In the genomic region with DNA sequence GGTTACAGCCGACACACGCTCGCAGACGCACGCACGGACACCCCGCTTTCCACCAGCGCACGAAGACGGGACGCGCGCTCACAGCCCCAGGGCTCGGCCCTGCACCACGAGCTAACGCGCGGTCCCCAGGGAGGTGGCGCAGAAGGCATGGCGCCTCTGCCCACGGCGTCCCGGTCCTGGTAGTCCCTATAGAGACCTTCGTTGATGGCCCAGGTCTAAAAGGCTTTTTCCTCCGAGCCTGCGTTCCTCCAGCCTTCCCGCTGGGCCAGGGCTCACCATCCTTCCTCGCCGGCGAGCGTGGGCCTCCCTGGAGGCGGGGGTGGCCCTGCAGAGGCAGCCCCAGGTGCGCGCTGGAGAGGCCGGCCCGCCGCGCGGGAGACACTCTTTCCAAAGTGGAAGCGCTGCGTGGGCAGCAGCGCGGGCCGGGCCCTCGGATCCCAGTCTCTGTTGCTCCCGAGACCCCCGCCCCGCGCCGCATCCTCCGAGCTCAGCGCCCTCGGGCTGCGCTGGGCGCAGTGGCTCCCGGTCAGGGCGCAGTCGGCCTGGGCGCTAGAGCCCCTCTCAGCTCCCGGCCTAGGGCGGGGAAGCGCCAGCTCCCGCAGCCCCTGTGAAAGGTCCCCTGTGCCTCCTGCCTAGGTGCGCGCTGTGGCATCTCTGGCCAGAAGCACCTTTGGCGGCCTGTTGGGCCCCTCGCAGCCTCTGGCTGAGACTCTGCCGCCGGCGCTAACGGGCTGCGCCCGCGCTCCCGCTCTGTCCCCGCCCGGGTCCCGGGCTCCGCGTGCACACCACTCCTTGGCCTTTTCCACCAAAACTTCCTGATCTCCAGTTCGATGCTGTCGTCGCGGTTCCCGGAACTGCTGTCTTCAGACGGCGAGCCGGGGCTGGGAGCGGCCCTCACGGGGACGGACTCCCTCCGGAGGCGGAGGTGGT, we compare ENCODE assay signal across 11 cellular contexts. TPM values are rescaled to one million over a fixed set of nuclear protein-coding genes. Genes with fewer than 3 reads are reported as not detected.
DNase-seq lines count a peak whose midpoint lies in the region; ATAC-seq and TF ChIP-seq lines count a peak whose summit lies in the region.
"Had no signal": no experiment of that assay in that cellular context is flagged by ENCODE, and none has a peak within 500 bp of the region (broad histone marks: within the 10 kb centered on the region; RNA-seq: fewer than 3 reads in every experiment).

No MANE protein-coding gene starts in this region.

- TF ChIP-seq CTCF in brain microvascular endothelial cell (IDR thresholded peaks at IDR 0.05; ENCODE audit: low read depth, low read length, missing control alignments) (no peak), adrenal gland (IDR thresholded peaks at IDR 0.05) (no peak)

- no peak for TF ChIP-seq POLR2A in adrenal gland (IDR thresholded peaks at IDR 0.05)

- peaks cover 0 to 5% of the 10 kb centered on the region in 2 donors for H3K4me1 ChIP-seq in adrenal gland (replicated peaks in 1 of 2)

- peak overlapping the region; percentile 66 for H3K4me3 Mint-ChIP-seq in activated CD4-positive, alpha-beta T cell treated with anti-CD3 and anti-CD28 coated beads, Interleukin-2, amount 10 ng/mL, durations not matched to agents 24 days and 14 days
- H3K4me3 Mint-ChIP-seq in stimulated activated naive CD8-positive, alpha-beta T cell treated with anti-CD3 and anti-CD28 coated beads, Interleukin-15, amount 100 ng/mL, for 72 hours = peak overlapping the region; percentile 77 to 83

- H3K9me3 Mint-ChIP-seq in activated CD4-positive, alpha-beta T cell treated with anti-CD3 and anti-CD28 coated beads, Interleukin-2, amount 10 ng/mL, durations not matched to agents 24 days and 14 days = no peaks in the 10 kb centered on the region
- H3K9me3 Mint-ChIP-seq in stimulated activated naive CD8-positive, alpha-beta T cell treated with anti-CD3 and anti-CD28 coated beads, Interleukin-15, amount 100 ng/mL, for 72 hours = no peaks in the 10 kb centered on the region

- H3K4me3 ChIP-seq in brain microvascular endothelial cell (ENCODE audit: low read depth, low read length) (peak overlapping the region; percentile 43), adrenal gland (peak overlapping the region in 1 of 4 donors; percentile 43)

- in situ Hi-C loops in brain microvascular endothelial cell (cut with HindIII; ENCODE audit: low pct_ligation_motif_present, low sequenced_read_pairs) = no loop called here

- ATAC-seq in stimulated activated naive CD8-positive, alpha-beta T cell treated with anti-CD3 and anti-CD28 coated beads, Interleukin-15, amount 100 ng/mL, for 72 hours = peak; percentile 54
- ATAC-seq in GM21529 (IDR thresholded peaks at IDR 0.05; ENCODE audit: unreplicated experiment) = no peak

- intact Hi-C loops in activated CD4-positive, alpha-beta T cell treated with anti-CD3 and anti-CD28 coated beads, Interleukin-2, amount 10 ng/mL, durations not matched to agents 24 days and 14 days (cut with micrococcal nuclease) = no loop called here
- intact Hi-C loops in adrenal gland (cut with DNase I) = no loop called here

- no peak overlapping the region for H3K27ac Mint-ChIP-seq in activated CD4-positive, alpha-beta T cell treated with anti-CD3 and anti-CD28 coated beads, Interleukin-2, amount 10 ng/mL, durations not matched to agents 24 days and 14 days
- peak overlapping the region in 1 of 2 donors; percentile 68 for H3K27ac Mint-ChIP-seq in stimulated activated naive CD8-positive, alpha-beta T cell treated with anti-CD3 and anti-CD28 coated beads, Interleukin-15, amount 100 ng/mL, for 72 hours

- no peaks in the 10 kb centered on the region for H3K36me3 ChIP-seq in brain microvascular endothelial cell (replicated peaks)
- no peaks in the 10 kb centered on the region for H3K36me3 ChIP-seq in adrenal gland (replicated peaks in 1 of 2)

- H3K9me3 ChIP-seq in adrenal gland (replicated peaks in 1 of 3) = no peaks in the 10 kb centered on the region

- WGBS in adrenal gland, 4 donors = 4 to 14% (median 5%) methylated on average over 25 to 93 of the region's 93 CpGs

- H3K27ac ChIP-seq in brain microvascular endothelial cell = no peak overlapping the region
- H3K27ac ChIP-seq in adrenal gland = no peak overlapping the region

- no peaks in the 10 kb centered on the region for H3K4me1 Mint-ChIP-seq in activated CD4-positive, alpha-beta T cell treated with anti-CD3 and anti-CD28 coated beads, Interleukin-2, amount 10 ng/mL, durations not matched to agents 24 days and 14 days
- peaks cover 10% of the 10 kb centered on the region for H3K4me1 Mint-ChIP-seq in stimulated activated naive CD8-positive, alpha-beta T cell treated with anti-CD3 and anti-CD28 coated beads, Interleukin-15, amount 100 ng/mL, for 72 hours

- H3K36me3 Mint-ChIP-seq in activated CD4-positive, alpha-beta T cell treated with anti-CD3 and anti-CD28 coated beads, Interleukin-2, amount 10 ng/mL, durations not matched to agents 24 days and 14 days (ENCODE audit: low read depth) = no peaks in the 10 kb centered on the region

- DNase-seq in activated CD4-positive, alpha-beta T cell treated with anti-CD3 and anti-CD28 coated beads, Interleukin-2, amount 10 ng/mL, durations not matched to agents 24 days and 14 days = no peak
- no peak for DNase-seq in activated CD4-positive, alpha-beta T cell treated with anti-CD3 and anti-CD28 coated beads, Interleukin-2, amount 50 U/mL, for 1 hour
- no peak for DNase-seq in brain microvascular endothelial cell
- DNase-seq in left kidney (ENCODE audit: low read depth, low spot score) = peak; percentile 62
- no peak for DNase-seq in stimulated activated naive CD8-positive, alpha-beta T cell treated with anti-CD3 and anti-CD28 coated beads, Interleukin-15, amount 100 ng/mL, for 72 hours
- DNase-seq in Ammon's horn (ENCODE audit: low spot score) = no peak
- no peak for DNase-seq in adrenal gland
- DNase-seq: AML-193; NCI-H774; stimulated activated CD4-positive, alpha-beta T cell treated with anti-CD3 and anti-CD28 coated beads, Interleukin-2, amount 100 ng/mL, for 48 hours had no signal

- H3K27me3 Mint-ChIP-seq in activated CD4-positive, alpha-beta T cell treated with anti-CD3 and anti-CD28 coated beads, Interleukin-2, amount 10 ng/mL, durations not matched to agents 24 days and 14 days = peaks cover 45% of the 10 kb centered on the region
- peaks cover 60% of the 10 kb centered on the region for H3K27me3 Mint-ChIP-seq in stimulated activated naive CD8-positive, alpha-beta T cell treated with anti-CD3 and anti-CD28 coated beads, Interleukin-15, amount 100 ng/mL, for 72 hours

- peaks cover 18% of the 10 kb centered on the region for H3K27me3 ChIP-seq in brain microvascular endothelial cell (replicated peaks)
- H3K27me3 ChIP-seq in adrenal gland = peaks cover 14% of the 10 kb centered on the region

RNA-seq across cellular contexts. Expression of gene FANCC, which starts 31.9 kb away (rescaled TPM):
- 16.7 and 18.0 TPM in 2 replicates for total RNA-seq in activated CD4-positive, alpha-beta T cell treated with anti-CD3 and anti-CD28 coated beads, Interleukin-2, amount 10 ng/mL, durations not matched to agents 24 days and 14 days
- total RNA-seq in adrenal gland = 1 to 10 TPM; 2.1 to 5.9 (median 3.9) TPM
- polyA plus RNA-seq in adrenal gland = 1 to 10 TPM; 1.9 to 3.2 (median 2.3) TPM
